Comparison of ENCODE assay signal across 9 cellular contexts in the genomic region with DNA sequence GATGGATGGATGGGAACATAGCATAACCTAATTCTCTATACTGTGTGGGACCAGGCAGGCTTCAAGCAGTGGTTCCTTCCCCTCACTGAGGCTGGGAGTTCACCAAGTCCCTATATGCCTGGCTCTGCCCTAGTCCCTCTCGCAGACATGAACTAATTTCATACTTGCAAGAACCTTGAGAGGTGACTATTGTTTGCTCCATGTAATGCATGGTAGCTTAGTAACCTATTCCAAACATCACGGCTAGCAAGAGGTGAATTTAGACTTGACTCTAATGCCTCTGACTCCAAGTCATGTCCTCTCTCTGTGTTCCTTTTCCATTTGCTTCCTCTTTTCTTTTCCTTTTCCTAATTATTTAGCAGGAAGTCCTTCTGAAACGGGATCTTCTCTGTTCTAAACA. TPM values are rescaled to one million over a fixed set of nuclear protein-coding genes. Genes with fewer than 3 reads are reported as not detected.
"Had no signal": no experiment of that assay in that cellular context is flagged by ENCODE, and none has a peak within 500 bp of the region (broad histone marks: within the 10 kb centered on the region; RNA-seq: fewer than 3 reads in every experiment).

No MANE protein-coding gene starts in this region.

- H3K27ac ChIP-seq: GM23248, HL-60 had no signal

- ATAC-seq: HCT116, HepG2 had no signal

- H3K9me3 ChIP-seq: HAP-1 had no signal

- H3K4me1 ChIP-seq: HAP-1 had no signal

- DNase-seq: GM23248, GOT3, H7, HFFc6 had no signal

- H3K4me3 ChIP-seq: GM23248, HAP-1 had no signal

- H3K36me3 ChIP-seq: HAP-1 had no signal

RNA-seq across cellular contexts. Expression of a gene that starts 31.9 kb away (rescaled TPM):
- total RNA-seq: GM23248, H4, H7, HFFc6 had no signal
